In genomic region chr18:48952287-48953095, GRCh38 we compare ENCODE assay signal across 1 cellular context.
A peak's percentile ranks its signal among the peaks of the same experiment; 100 is the strongest.
TF ChIP-seq lines count a peak whose summit lies in the region.

No MANE protein-coding gene starts in this region.

TF ChIP-seq in HepG2, 621 proteins besides CTCF, POLR2A, EP300 and RAD21 (continued from another document and continues in another):
- TF ChIP-seq ZC3H13 (CRISPR knock-in tag; IDR thresholded peaks at IDR 0.05) (peak; percentile 28; the same call in 1 of the 2 replicates), NFE2L2 (IDR thresholded peaks at IDR 0.05; ENCODE audit: low read length) (no peak), SRF (IDR thresholded peaks at IDR 0.05; ENCODE audit: low read depth, low read length) (no peak), LBX2 (CRISPR knock-in tag; IDR thresholded peaks at IDR 0.05; ENCODE audit: borderline replicate concordance) (no peak), ZBTB3 (CRISPR knock-in tag; IDR thresholded peaks at IDR 0.05; ENCODE audit: borderline replicate concordance, low read depth) (no peak), SAP130 (CRISPR knock-in tag; IDR thresholded peaks at IDR 0.05; ENCODE audit: low read depth) (0 out of 2 replicates have a peak, but pooled peaks have one; percentile 37), TERF1 (CRISPR knock-in tag; IDR thresholded peaks at IDR 0.05) (no peak), ZNF557 (CRISPR knock-in tag; IDR thresholded peaks at IDR 0.05) (0 out of 2 replicates have a peak, but pooled peaks have one; percentile 23), ZNF777 (CRISPR knock-in tag; IDR thresholded peaks at IDR 0.05) (peak; percentile 28; the same call in 1 of the 2 replicates), ZNF12 (CRISPR knock-in tag; IDR thresholded peaks at IDR 0.05) (no peak), ZNF670 (CRISPR knock-in tag; IDR thresholded peaks at IDR 0.05; ENCODE audit: borderline replicate concordance) (no peak), SATB2 (CRISPR knock-in tag; IDR thresholded peaks at IDR 0.05) (peak; percentile 82; the same call in 1 of the 2 replicates), ZNF878 (CRISPR knock-in tag; IDR thresholded peaks at IDR 0.05) (0 out of 2 replicates have a peak, but pooled peaks have one; percentile 83), ZNF230 (CRISPR knock-in tag; IDR thresholded peaks at IDR 0.05) (no peak), PHF21A (CRISPR knock-in tag; IDR thresholded peaks at IDR 0.05) (peak; percentile 45), PHF8 (CRISPR knock-in tag; IDR thresholded peaks at IDR 0.05) (peak; percentile 64; the same call in 1 of the 2 replicates), ZNF160 (CRISPR knock-in tag; IDR thresholded peaks at IDR 0.05) (no peak), POLR2G (IDR thresholded peaks at IDR 0.05; ENCODE audit: low read depth, low read length) (0 out of 2 replicates have a peak, but pooled peaks have one; percentile 58), KLF11 (CRISPR knock-in tag; IDR thresholded peaks at IDR 0.05) (no peak), NFYB (CRISPR knock-in tag; IDR thresholded peaks at IDR 0.05) (no peak), ZBTB7B (CRISPR knock-in tag; IDR thresholded peaks at IDR 0.05) (no peak; the same call in 1 of the 2 replicates), ZNF800 (CRISPR knock-in tag; IDR thresholded peaks at IDR 0.05) (peak; percentile 96), ZFP37 (CRISPR knock-in tag; IDR thresholded peaks at IDR 0.05; ENCODE audit: borderline replicate concordance) (0 out of 2 replicates have a peak, but pooled peaks have one; percentile 29), XRCC5 (optimal IDR thresholded peaks at IDR 0.05; ENCODE audit: low read length) (no peak), PAX8 (CRISPR knock-in tag; IDR thresholded peaks at IDR 0.05; ENCODE audit: borderline replicate concordance) (no peak), RFX5 (IDR thresholded peaks at IDR 0.05; ENCODE audit: low read depth, low read length) (no peak), ZNF256 (CRISPR knock-in tag; conservative IDR thresholded peaks at IDR 0.05) (peak; percentile 50; the same call in 1 of the 2 replicates), ARHGAP35 (CRISPR knock-in tag; IDR thresholded peaks at IDR 0.05; ENCODE audit: borderline replicate concordance) (no peak), ARNT (IDR thresholded peaks at IDR 0.05) (no peak), KDM5A (IDR thresholded peaks at IDR 0.05; ENCODE audit: borderline replicate concordance, low read length) (peak; percentile 61; the same call in 1 of the 2 replicates), ZNF451 (CRISPR knock-in tag; IDR thresholded peaks at IDR 0.05) (no peak), KLF13 (CRISPR knock-in tag; IDR thresholded peaks at IDR 0.05) (no peak), ZNF550 (CRISPR knock-in tag; IDR thresholded peaks at IDR 0.05; ENCODE audit: borderline replicate concordance) (0 out of 2 replicates have a peak, but pooled peaks have one; percentile 35), KMT2A (CRISPR knock-in tag; IDR thresholded peaks at IDR 0.05) (peak; percentile 66; the same call in 1 of the 2 replicates), NFKB2 (CRISPR knock-in tag; IDR thresholded peaks at IDR 0.05; ENCODE audit: borderline replicate concordance) (peak; percentile 85; the same call in 1 of the 2 replicates), NCOR1 (IDR thresholded peaks at IDR 0.05; ENCODE audit: borderline replicate concordance, low read length) (peak; percentile 89; the same call in 1 of the 2 replicates), FLYWCH1 (CRISPR knock-in tag; IDR thresholded peaks at IDR 0.05) (no peak), EEA1 (CRISPR knock-in tag; IDR thresholded peaks at IDR 0.05; ENCODE audit: borderline replicate concordance) (no peak), TAF1 (CRISPR knock-in tag; IDR thresholded peaks at IDR 0.05) (peak; percentile 52), TCF7 (IDR thresholded peaks at IDR 0.05; ENCODE audit: low read depth) (no peak), ZNF263 (CRISPR knock-in tag; IDR thresholded peaks at IDR 0.05) (peak; percentile 74), NRL (CRISPR knock-in tag; IDR thresholded peaks at IDR 0.05; ENCODE audit: borderline replicate concordance) (0 out of 2 replicates have a peak, but pooled peaks have one; percentile 43)
- TF ChIP-seq, protein P1, sequence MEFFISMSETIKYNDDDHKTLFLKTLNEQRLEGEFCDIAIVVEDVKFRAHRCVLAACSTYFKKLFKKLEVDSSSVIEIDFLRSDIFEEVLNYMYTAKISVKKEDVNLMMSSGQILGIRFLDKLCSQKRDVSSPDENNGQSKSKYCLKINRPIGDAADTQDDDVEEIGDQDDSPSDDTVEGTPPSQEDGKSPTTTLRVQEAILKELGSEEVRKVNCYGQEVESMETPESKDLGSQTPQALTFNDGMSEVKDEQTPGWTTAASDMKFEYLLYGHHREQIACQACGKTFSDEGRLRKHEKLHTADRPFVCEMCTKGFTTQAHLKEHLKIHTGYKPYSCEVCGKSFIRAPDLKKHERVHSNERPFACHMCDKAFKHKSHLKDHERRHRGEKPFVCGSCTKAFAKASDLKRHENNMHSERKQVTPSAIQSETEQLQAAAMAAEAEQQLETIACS (CRISPR knock-in tag; IDR thresholded peaks at IDR 0.05), result peak; percentile 59
- TF ChIP-seq, protein P2, sequence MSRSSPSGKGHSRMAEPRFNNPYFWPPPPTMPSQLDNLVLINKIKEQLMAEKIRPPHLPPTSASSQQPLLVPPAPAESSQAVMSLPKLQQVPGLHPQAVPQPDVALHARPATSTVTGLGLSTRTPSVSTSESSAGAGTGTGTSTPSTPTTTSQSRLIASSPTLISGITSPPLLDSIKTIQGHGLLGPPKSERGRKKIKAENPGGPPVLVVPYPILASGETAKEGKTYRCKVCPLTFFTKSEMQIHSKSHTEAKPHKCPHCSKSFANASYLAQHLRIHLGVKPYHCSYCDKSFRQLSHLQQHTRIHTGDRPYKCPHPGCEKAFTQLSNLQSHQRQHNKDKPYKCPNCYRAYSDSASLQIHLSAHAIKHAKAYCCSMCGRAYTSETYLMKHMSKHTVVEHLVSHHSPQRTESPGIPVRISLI (CRISPR knock-in tag; IDR thresholded peaks at IDR 0.05; ENCODE audit: borderline replicate concordance), result peak; percentile 46; the same call in 1 of the 2 replicates
- TF ChIP-seq, protein P3, sequence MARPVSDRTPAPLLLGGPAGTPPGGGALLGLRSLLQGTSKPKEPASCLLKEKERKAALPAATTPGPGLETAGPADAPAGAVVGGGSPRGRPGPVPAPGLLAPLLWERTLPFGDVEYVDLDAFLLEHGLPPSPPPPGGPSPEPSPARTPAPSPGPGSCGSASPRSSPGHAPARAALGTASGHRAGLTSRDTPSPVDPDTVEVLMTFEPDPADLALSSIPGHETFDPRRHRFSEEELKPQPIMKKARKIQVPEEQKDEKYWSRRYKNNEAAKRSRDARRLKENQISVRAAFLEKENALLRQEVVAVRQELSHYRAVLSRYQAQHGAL (CRISPR knock-in tag; IDR thresholded peaks at IDR 0.05; ENCODE audit: not compliant biosample characterization), result peak; percentile 28
- TF ChIP-seq, protein P4, sequence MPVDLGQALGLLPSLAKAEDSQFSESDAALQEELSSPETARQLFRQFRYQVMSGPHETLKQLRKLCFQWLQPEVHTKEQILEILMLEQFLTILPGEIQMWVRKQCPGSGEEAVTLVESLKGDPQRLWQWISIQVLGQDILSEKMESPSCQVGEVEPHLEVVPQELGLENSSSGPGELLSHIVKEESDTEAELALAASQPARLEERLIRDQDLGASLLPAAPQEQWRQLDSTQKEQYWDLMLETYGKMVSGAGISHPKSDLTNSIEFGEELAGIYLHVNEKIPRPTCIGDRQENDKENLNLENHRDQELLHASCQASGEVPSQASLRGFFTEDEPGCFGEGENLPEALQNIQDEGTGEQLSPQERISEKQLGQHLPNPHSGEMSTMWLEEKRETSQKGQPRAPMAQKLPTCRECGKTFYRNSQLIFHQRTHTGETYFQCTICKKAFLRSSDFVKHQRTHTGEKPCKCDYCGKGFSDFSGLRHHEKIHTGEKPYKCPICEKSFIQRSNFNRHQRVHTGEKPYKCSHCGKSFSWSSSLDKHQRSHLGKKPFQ (CRISPR knock-in tag; IDR thresholded peaks at IDR 0.05; ENCODE audit: insufficient replicate concordance), result peak; percentile 18
- TF ChIP-seq, protein P5, sequence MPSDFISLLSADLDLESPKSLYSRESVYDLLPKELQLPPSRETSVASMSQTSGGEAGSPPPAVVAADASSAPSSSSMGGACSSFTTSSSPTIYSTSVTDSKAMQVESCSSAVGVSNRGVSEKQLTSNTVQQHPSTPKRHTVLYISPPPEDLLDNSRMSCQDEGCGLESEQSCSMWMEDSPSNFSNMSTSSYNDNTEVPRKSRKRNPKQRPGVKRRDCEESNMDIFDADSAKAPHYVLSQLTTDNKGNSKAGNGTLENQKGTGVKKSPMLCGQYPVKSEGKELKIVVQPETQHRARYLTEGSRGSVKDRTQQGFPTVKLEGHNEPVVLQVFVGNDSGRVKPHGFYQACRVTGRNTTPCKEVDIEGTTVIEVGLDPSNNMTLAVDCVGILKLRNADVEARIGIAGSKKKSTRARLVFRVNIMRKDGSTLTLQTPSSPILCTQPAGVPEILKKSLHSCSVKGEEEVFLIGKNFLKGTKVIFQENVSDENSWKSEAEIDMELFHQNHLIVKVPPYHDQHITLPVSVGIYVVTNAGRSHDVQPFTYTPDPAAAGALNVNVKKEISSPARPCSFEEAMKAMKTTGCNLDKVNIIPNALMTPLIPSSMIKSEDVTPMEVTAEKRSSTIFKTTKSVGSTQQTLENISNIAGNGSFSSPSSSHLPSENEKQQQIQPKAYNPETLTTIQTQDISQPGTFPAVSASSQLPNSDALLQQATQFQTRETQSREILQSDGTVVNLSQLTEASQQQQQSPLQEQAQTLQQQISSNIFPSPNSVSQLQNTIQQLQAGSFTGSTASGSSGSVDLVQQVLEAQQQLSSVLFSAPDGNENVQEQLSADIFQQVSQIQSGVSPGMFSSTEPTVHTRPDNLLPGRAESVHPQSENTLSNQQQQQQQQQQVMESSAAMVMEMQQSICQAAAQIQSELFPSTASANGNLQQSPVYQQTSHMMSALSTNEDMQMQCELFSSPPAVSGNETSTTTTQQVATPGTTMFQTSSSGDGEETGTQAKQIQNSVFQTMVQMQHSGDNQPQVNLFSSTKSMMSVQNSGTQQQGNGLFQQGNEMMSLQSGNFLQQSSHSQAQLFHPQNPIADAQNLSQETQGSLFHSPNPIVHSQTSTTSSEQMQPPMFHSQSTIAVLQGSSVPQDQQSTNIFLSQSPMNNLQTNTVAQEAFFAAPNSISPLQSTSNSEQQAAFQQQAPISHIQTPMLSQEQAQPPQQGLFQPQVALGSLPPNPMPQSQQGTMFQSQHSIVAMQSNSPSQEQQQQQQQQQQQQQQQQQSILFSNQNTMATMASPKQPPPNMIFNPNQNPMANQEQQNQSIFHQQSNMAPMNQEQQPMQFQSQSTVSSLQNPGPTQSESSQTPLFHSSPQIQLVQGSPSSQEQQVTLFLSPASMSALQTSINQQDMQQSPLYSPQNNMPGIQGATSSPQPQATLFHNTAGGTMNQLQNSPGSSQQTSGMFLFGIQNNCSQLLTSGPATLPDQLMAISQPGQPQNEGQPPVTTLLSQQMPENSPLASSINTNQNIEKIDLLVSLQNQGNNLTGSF (CRISPR knock-in tag; IDR thresholded peaks at IDR 0.05), result peak; percentile 26; the same call in 1 of the 2 replicates
- TF ChIP-seq, protein P6, sequence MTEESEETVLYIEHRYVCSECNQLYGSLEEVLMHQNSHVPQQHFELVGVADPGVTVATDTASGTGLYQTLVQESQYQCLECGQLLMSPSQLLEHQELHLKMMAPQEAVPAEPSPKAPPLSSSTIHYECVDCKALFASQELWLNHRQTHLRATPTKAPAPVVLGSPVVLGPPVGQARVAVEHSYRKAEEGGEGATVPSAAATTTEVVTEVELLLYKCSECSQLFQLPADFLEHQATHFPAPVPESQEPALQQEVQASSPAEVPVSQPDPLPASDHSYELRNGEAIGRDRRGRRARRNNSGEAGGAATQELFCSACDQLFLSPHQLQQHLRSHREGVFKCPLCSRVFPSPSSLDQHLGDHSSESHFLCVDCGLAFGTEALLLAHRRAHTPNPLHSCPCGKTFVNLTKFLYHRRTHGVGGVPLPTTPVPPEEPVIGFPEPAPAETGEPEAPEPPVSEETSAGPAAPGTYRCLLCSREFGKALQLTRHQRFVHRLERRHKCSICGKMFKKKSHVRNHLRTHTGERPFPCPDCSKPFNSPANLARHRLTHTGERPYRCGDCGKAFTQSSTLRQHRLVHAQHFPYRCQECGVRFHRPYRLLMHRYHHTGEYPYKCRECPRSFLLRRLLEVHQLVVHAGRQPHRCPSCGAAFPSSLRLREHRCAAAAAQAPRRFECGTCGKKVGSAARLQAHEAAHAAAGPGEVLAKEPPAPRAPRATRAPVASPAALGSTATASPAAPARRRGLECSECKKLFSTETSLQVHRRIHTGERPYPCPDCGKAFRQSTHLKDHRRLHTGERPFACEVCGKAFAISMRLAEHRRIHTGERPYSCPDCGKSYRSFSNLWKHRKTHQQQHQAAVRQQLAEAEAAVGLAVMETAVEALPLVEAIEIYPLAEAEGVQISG (CRISPR knock-in tag; IDR thresholded peaks at IDR 0.05), result peak; percentile 41
